16 cellular contexts compared by ENCODE assay signal in genomic region chr12:124332068-124332672, GRCh38. TPM values are rescaled to one million over a fixed set of nuclear protein-coding genes. Genes with fewer than 3 reads are reported as not detected.
A peak's percentile ranks its signal among the peaks of the same experiment; 100 is the strongest.
DNase-seq lines count a peak whose midpoint lies in the region; ATAC-seq, FAIRE-seq and TF ChIP-seq lines count a peak whose summit lies in the region.
"Had no signal": no experiment of that assay in that cellular context is flagged by ENCODE, and none has a peak within 500 bp of the region (broad histone marks: within the 10 kb centered on the region; RNA-seq: fewer than 3 reads in every experiment).

No MANE protein-coding gene starts in this region.

- H2AFZ ChIP-seq in astrocyte (ENCODE audit: low read depth, low read length) (no peak overlapping the region), keratinocyte (ENCODE audit: control insufficient read depth, low read length) (no peak overlapping the region)

- H3K9me3 ChIP-seq in HEK293 (ENCODE audit: control insufficient read depth, insufficient read depth, low read depth, low read length) (no peaks in the 10 kb centered on the region), astrocyte (ENCODE audit: insufficient read depth, low read depth, low read length) (no peaks in the 10 kb centered on the region), keratinocyte (ENCODE audit: control insufficient read depth, low read depth, low read length) (no peaks in the 10 kb centered on the region)

- POLR2A ChIA-PET in HEK293 (lab: Yijun Ruan, JAX), result no interaction called here

- dilution Hi-C loops in keratinocyte (cut with MboI; ENCODE audit: extremely low pct_ligation_motif_present, low sequenced_read_pairs), result no loop called here

- no peak overlapping the region for H3K4me3 Mint-ChIP-seq in astrocyte (ENCODE audit: unreplicated experiment)
- H3K4me3 Mint-ChIP-seq: CD4-positive, CD25-positive, alpha-beta regulatory T cell had no signal

- H3K9me1 ChIP-seq in keratinocyte (ENCODE audit: control insufficient read depth, extremely low read depth, insufficient read depth, low read length), result no peaks in the 10 kb centered on the region

- peaks cover under 1% of the 10 kb centered on the region for H3K9me3 Mint-ChIP-seq in astrocyte (ENCODE audit: unreplicated experiment)
- H3K9me3 Mint-ChIP-seq: CD4-positive, CD25-positive, alpha-beta regulatory T cell had no signal

- CTCF ChIA-PET in HEK293 (lab: Yijun Ruan, JAX), result interaction anchor here (0.6 to 1.5 kb wide), 3 partner anchors 299 to 439 kb away, joined by 3 to 5 read pairs (median 3); no protein-coding TSS in a partner anchor

- H3K4me1 ChIP-seq in HEK293 (ENCODE audit: control insufficient read depth, insufficient read depth, low read length), result no peaks in the 10 kb centered on the region
- H3K4me1 ChIP-seq in astrocyte (ENCODE audit: insufficient read depth, low read length), result no peaks in the 10 kb centered on the region
- no peaks in the 10 kb centered on the region for H3K4me1 ChIP-seq in keratinocyte (ENCODE audit: control insufficient read depth, extremely low read depth, insufficient read depth, low read length)

- H3K9ac ChIP-seq in astrocyte (ENCODE audit: low read length) (no peak overlapping the region), keratinocyte (ENCODE audit: control insufficient read depth, extremely low read depth, insufficient read depth, low read length) (no peak overlapping the region)

- H4K20me1 ChIP-seq in astrocyte (ENCODE audit: insufficient read depth, low read length) (peaks cover 84% of the 10 kb centered on the region), keratinocyte (ENCODE audit: control insufficient read depth, extremely low read depth, insufficient read depth, low read length) (peaks cover 2% of the 10 kb centered on the region)

- FAIRE-seq in astrocyte (lab: Jason Lieb, UNC) (no peak), keratinocyte (lab: Jason Lieb, UNC) (no peak)

- H3K36me3 ChIP-seq in HEK293 (ENCODE audit: control insufficient read depth in 2 of 2, insufficient read depth in 1 of 2, low read length in 2 of 2), result peaks cover 8 to 58% of the 10 kb centered on the region in 2 experiments; a peak in 2 of 3 replicates
- H3K36me3 ChIP-seq in astrocyte (ENCODE audit: insufficient read depth, low read length), result peaks cover 46% of the 10 kb centered on the region
- peaks cover 31 to 40% of the 10 kb centered on the region in 2 experiments for H3K36me3 ChIP-seq in keratinocyte (ENCODE audit: control insufficient read depth in 2 of 2, extremely low read depth in 1 of 2, insufficient read depth in 2 of 2, low read length in 2 of 2)

- H3K36me3 Mint-ChIP-seq in astrocyte (ENCODE audit: low read depth, unreplicated experiment), result peaks cover 27% of the 10 kb centered on the region

- no peak overlapping the region for H3K4me2 ChIP-seq in astrocyte (ENCODE audit: low read length)
- no peak overlapping the region for H3K4me2 ChIP-seq in keratinocyte (ENCODE audit: control insufficient read depth, extremely low read depth, insufficient read depth, low read depth, low read length)

- no peaks in the 10 kb centered on the region for H3K27me3 ChIP-seq in astrocyte (ENCODE audit: insufficient read depth, low read length)
- no peaks in the 10 kb centered on the region for H3K27me3 ChIP-seq in keratinocyte (ENCODE audit: control insufficient read depth, extremely low read depth, insufficient read depth, low read length)

- ATAC-seq in HG02678 (IDR thresholded peaks at IDR 0.05; ENCODE audit: unreplicated experiment) (no peak), HG02970 (IDR thresholded peaks at IDR 0.05; ENCODE audit: low FRiP score, unreplicated experiment) (no peak)

- H3K27ac ChIP-seq in HEK293 (ENCODE audit: extremely low read depth, low read depth, low read length), result no peak overlapping the region
- no peak overlapping the region for H3K27ac ChIP-seq in astrocyte (ENCODE audit: low read depth, low read length)
- no peak overlapping the region for H3K27ac ChIP-seq in keratinocyte (ENCODE audit: control insufficient read depth, insufficient read depth, low read length)

- no peak overlapping the region for H3K27ac Mint-ChIP-seq in astrocyte (ENCODE audit: unreplicated experiment)
- H3K27ac Mint-ChIP-seq: CD4-positive, CD25-positive, alpha-beta regulatory T cell had no signal

- H3K79me2 ChIP-seq in astrocyte (ENCODE audit: insufficient read depth, low read length) (peaks cover 14% of the 10 kb centered on the region), keratinocyte (ENCODE audit: control insufficient read depth, insufficient read depth, low read length) (no peaks in the 10 kb centered on the region)

- H3K27me3 Mint-ChIP-seq in astrocyte (ENCODE audit: low read depth, unreplicated experiment), result no peaks in the 10 kb centered on the region
- H3K27me3 Mint-ChIP-seq: CD4-positive, CD25-positive, alpha-beta regulatory T cell had no signal

- DNase-seq in AG09319 (ENCODE audit: extremely low read depth, low read depth) (no peak), astrocyte (ENCODE audit: low read depth) (no peak), keratinocyte (ENCODE audit: low read depth, low spot score) (no peak), DMS153 treated with DMSO at 0.1 percent for 48 hours (lab: John Stamatoyannopoulos, UW; ENCODE audit: unreplicated experiment) (no peak), NCI-H1417 (lab: John Stamatoyannopoulos, UW) (no peak)
- DNase-seq: activated CD4-positive, alpha-beta T cell treated with anti-CD3 and anti-CD28 coated beads, Interleukin-2, amount 50 U/mL, for 1 hour; activated effector memory CD4-positive, alpha-beta T cell treated with anti-CD3 and anti-CD28 coated beads, Interleukin-2, amount 50 U/mL, for 16 hours; CD4-positive, CD25-positive, alpha-beta regulatory T cell; central memory CD4-positive, alpha-beta T cell; MV-4-11; nucleus accumbens; SW 1271 had no signal

- H3K4me3 ChIP-seq in HEK293 (ENCODE audit: low read depth, low read length) (no peak overlapping the region), astrocyte (ENCODE audit: insufficient read depth, low read depth, low read length) (no peak overlapping the region), keratinocyte (ENCODE audit: control insufficient read depth in 2 of 3, extremely low read depth in 1 of 3, insufficient read depth in 2 of 3, low read depth in 1 of 3, low read length in 3 of 3) (no peak overlapping the region)

- no peaks in the 10 kb centered on the region for H3K4me1 Mint-ChIP-seq in astrocyte (ENCODE audit: low read depth, unreplicated experiment)
- H3K4me1 Mint-ChIP-seq: CD4-positive, CD25-positive, alpha-beta regulatory T cell had no signal

- peak; percentile 14 for TF ChIP-seq CTCF in AG09319 (IDR thresholded peaks at IDR 0.05; ENCODE audit: low read depth, low read length)
- no peak for TF ChIP-seq CTCF in HEK293 (tag by site-specific recombination; IDR thresholded peaks at IDR 0.05)
- peak; percentile 5 for TF ChIP-seq CTCF in astrocyte (IDR thresholded peaks at IDR 0.05; ENCODE audit: insufficient read depth, low read depth, low read length)
- peak in 2 of 3 experiments; percentile 21 to 58 for TF ChIP-seq CTCF in keratinocyte (optimal IDR thresholded peaks at IDR 0.05 in 1 of 3, IDR thresholded peaks at IDR 0.05 in 1 of 3, conservative IDR thresholded peaks at IDR 0.05 in 1 of 3; ENCODE audit: extremely low read depth in 1 of 3, insufficient read depth in 2 of 3, low read length in 3 of 3)

TF ChIP-seq in HEK293, 187 proteins besides CTCF, POLR2A, EP300 and RAD21 (continues in another document):
- TF ChIP-seq ZNF513 (tag by site-specific recombination; IDR thresholded peaks at IDR 0.05) (no peak), ZFP69B (tag by site-specific recombination; IDR thresholded peaks at IDR 0.05) (no peak), ZNF433 (tag by site-specific recombination; IDR thresholded peaks at IDR 0.05; ENCODE audit: low read depth) (no peak), ZNF175 (tag by site-specific recombination; IDR thresholded peaks at IDR 0.05) (no peak), KLF9 (tag by site-specific recombination; IDR thresholded peaks at IDR 0.05; ENCODE audit: low read depth) (no peak), ZNF629 (tag by site-specific recombination; IDR thresholded peaks at IDR 0.05) (no peak), SP7 (tag by site-specific recombination; IDR thresholded peaks at IDR 0.05) (no peak), GLIS1 (tag by site-specific recombination; IDR thresholded peaks at IDR 0.05) (no peak), ZNF501 (tag by site-specific recombination; IDR thresholded peaks at IDR 0.05) (no peak), TCF7L2 (IDR thresholded peaks at IDR 0.05; ENCODE audit: borderline replicate concordance, low read depth, low read length) (no peak), ZNF654 (tag by site-specific recombination; IDR thresholded peaks at IDR 0.05; ENCODE audit: low read depth) (0 out of 2 replicates have a peak, but pooled peaks have one; percentile 7), ZNF266 (tag by site-specific recombination; IDR thresholded peaks at IDR 0.05; ENCODE audit: low read depth) (no peak)

RNA-seq across cellular contexts. Expression of gene RFLNA, which starts 37.3 kb away (rescaled TPM):
- total RNA-seq in astrocyte, result 1.8 and 2.8 TPM in 2 replicates
- polyA plus RNA-seq in keratinocyte, result 1.1 to 3.3 TPM (median 2.2 TPM) in 3 replicates
- not detected for polyA plus RNA-seq in keratinocyte (2011; ENCODE audit: low read depth)
- 1.3 and 2.6 TPM in 2 replicates for polyA plus RNA-seq in keratinocyte (2011; cell fraction: cytosol; rRNA removed)
- 1.0 and 2.8 TPM in 2 replicates for polyA plus RNA-seq in keratinocyte (2011; cell fraction: nucleus; rRNA removed)
- 4.2 TPM in 1 of 2 replicates, not detected in the other for polyA plus RNA-seq in keratinocyte (2012; ENCODE audit: low replicate concordance)
- 0.93 to 5.9 TPM (median 1.5 TPM) in 3 replicates for polyA minus RNA-seq in keratinocyte
- polyA minus RNA-seq in keratinocyte (2011; cell fraction: cytosol; rRNA and poly(A)+ RNA removed), result 5.4 TPM
- polyA minus RNA-seq in keratinocyte (2011; cell fraction: nucleus; rRNA and poly(A)+ RNA removed), result 0.42 and 2.3 TPM in 2 replicates
- total RNA-seq: CD4-positive, CD25-positive, alpha-beta regulatory T cell; fibroblast of lung had no signal
- polyA plus RNA-seq: CD4-positive, CD25-positive, alpha-beta regulatory T cell had no signal
